In genomic region chr14:22089940-22090339, GRCh38 we compare ENCODE assay signal across 30 cellular contexts.
"Had no signal": no experiment of that assay in that cellular context is flagged by ENCODE, and none has a peak within 500 bp of the region (broad histone marks: within the 10 kb centered on the region; RNA-seq: fewer than 3 reads in every experiment).

No MANE protein-coding gene starts in this region.

- H3K27ac ChIP-seq: parathyroid adenoma, psoas muscle, SK-N-MC, thyroid gland had no signal

- H3K9me3 ChIP-seq: ascending aorta, psoas muscle, thyroid gland had no signal

- H3K4me1 Mint-ChIP-seq: brain, mesothelial cell of epicardium, naive B cell, neural crest cell had no signal

- H3K4me3 ChIP-seq: ascending aorta, psoas muscle, SK-N-MC, thyroid gland had no signal

- ATAC-seq: effector memory CD8-positive, alpha-beta T cell; psoas muscle had no signal

- H3K27ac Mint-ChIP-seq: activated CD4-positive, alpha-beta memory T cell treated with anti-CD3 and anti-CD28 coated beads for 36 hours; activated CD4-positive, alpha-beta T cell treated with anti-CD3 and anti-CD28 coated beads, Interleukin-2, amount 10 ng/mL, durations not matched to agents 24 days and 14 days; activated naive CD4-positive, alpha-beta T cell treated with anti-CD3 and anti-CD28 coated beads for 36 hours; activated naive CD8-positive, alpha-beta T cell treated with anti-CD3 and anti-CD28 coated beads, Interleukin-2, amount 10 ng/mL, durations not matched to agents 7 days and 5 days; activated T-helper 1 cell treated with anti-CD3 and anti-CD28 coated beads, Interleukin-12 subunit alpha, Interleukin-12 subunit beta, Interleukin-2, Interleukin-4 antibody, amounts not matched to agents 30 ng/mL and 10 ng/mL and 1 ng/mL, durations not matched to agents 14 hours and 24 hours and 36 hours; brain; effector memory CD8-positive, alpha-beta T cell; mesothelial cell of epicardium; naive B cell; T-helper 1 cell treated with Interleukin-12 subunit alpha and Interleukin-12 subunit beta and Interleukin-4 antibody, amounts not matched to agents 30 μg/mL and 1 μg/mL, for 36 hours had no signal

- H3K4me1 ChIP-seq: ascending aorta, parathyroid adenoma, psoas muscle, thyroid gland had no signal

- H3K27me3 Mint-ChIP-seq: activated CD4-positive, alpha-beta memory T cell treated with anti-CD3 and anti-CD28 coated beads for 36 hours; activated CD4-positive, alpha-beta T cell treated with anti-CD3 and anti-CD28 coated beads, Interleukin-2, amount 10 ng/mL, durations not matched to agents 24 days and 14 days; activated naive CD8-positive, alpha-beta T cell treated with anti-CD3 and anti-CD28 coated beads, Interleukin-2, amount 10 ng/mL, durations not matched to agents 7 days and 5 days; brain; effector memory CD8-positive, alpha-beta T cell had no signal

- DNase-seq: activated CD4-positive, alpha-beta memory T cell treated with anti-CD3 and anti-CD28 coated beads for 36 hours; activated CD4-positive, alpha-beta T cell treated with anti-CD3 and anti-CD28 coated beads, Interleukin-2, amount 10 ng/mL, durations not matched to agents 24 days and 14 days; activated CD4-positive, CD25-positive, alpha-beta regulatory T cell treated with anti-CD3 and anti-CD28 coated beads, Interleukin-2, amount 50 U/mL, for 72 hours; activated CD8-positive, alpha-beta memory T cell treated with anti-CD3 and anti-CD28 coated beads, Interleukin-2, amount 50 U/mL, for 4 hours; activated effector memory CD4-positive, alpha-beta T cell treated with anti-CD3 and anti-CD28 coated beads, Interleukin-2, amount 50 U/mL, for 16 hours; activated naive CD4-positive, alpha-beta T cell treated with anti-CD3 and anti-CD28 coated beads for 36 hours; activated naive CD8-positive, alpha-beta T cell treated with anti-CD3 and anti-CD28 coated beads, Interleukin-2, amount 10 ng/mL, durations not matched to agents 7 days and 5 days; activated T-cell treated with anti-CD3 and anti-CD28 coated beads, Interleukin-2, amount 50 U/mL, for 1 hour; caudate nucleus; cortex of kidney; effector memory CD8-positive, alpha-beta T cell; erythroblast; foreskin fibroblast; naive B cell; nucleus accumbens; psoas muscle; right cardiac atrium; stimulated activated CD4-positive, alpha-beta T cell treated with anti-CD3 and anti-CD28 coated beads, Interleukin-2, amount 100 ng/mL, for 48 hours; stimulated activated naive CD4-positive, alpha-beta T cell treated with Interleukin-2 at 50 U/mL for 16 hours; SW 1271; T-helper 9 cell; thyroid gland had no signal

- H3K36me3 ChIP-seq: ascending aorta, thyroid gland had no signal

- H3K36me3 Mint-ChIP-seq: activated CD4-positive, alpha-beta memory T cell treated with anti-CD3 and anti-CD28 coated beads for 36 hours; activated naive CD8-positive, alpha-beta T cell treated with anti-CD3 and anti-CD28 coated beads, Interleukin-2, amount 10 ng/mL, durations not matched to agents 7 days and 5 days; brain; mesothelial cell of epicardium; naive B cell had no signal

- H3K4me3 Mint-ChIP-seq: activated CD4-positive, alpha-beta memory T cell treated with anti-CD3 and anti-CD28 coated beads for 36 hours; activated CD4-positive, alpha-beta T cell treated with anti-CD3 and anti-CD28 coated beads, Interleukin-2, amount 10 ng/mL, durations not matched to agents 24 days and 14 days; activated naive CD4-positive, alpha-beta T cell treated with anti-CD3 and anti-CD28 coated beads for 36 hours; activated naive CD8-positive, alpha-beta T cell treated with anti-CD3 and anti-CD28 coated beads, Interleukin-2, amount 10 ng/mL, durations not matched to agents 7 days and 5 days; activated T-helper 1 cell treated with anti-CD3 and anti-CD28 coated beads, Interleukin-12 subunit alpha, Interleukin-12 subunit beta, Interleukin-2, Interleukin-4 antibody, amounts not matched to agents 30 ng/mL and 10 ng/mL and 1 ng/mL, durations not matched to agents 14 hours and 24 hours and 36 hours; brain; effector memory CD8-positive, alpha-beta T cell; mesothelial cell of epicardium; naive B cell; neural crest cell; T-helper 1 cell treated with Interleukin-12 subunit alpha and Interleukin-12 subunit beta and Interleukin-4 antibody, amounts not matched to agents 30 μg/mL and 1 μg/mL, for 36 hours had no signal

- H3K9me3 Mint-ChIP-seq: activated CD4-positive, alpha-beta memory T cell treated with anti-CD3 and anti-CD28 coated beads for 36 hours; activated CD4-positive, alpha-beta T cell treated with anti-CD3 and anti-CD28 coated beads, Interleukin-2, amount 10 ng/mL, durations not matched to agents 24 days and 14 days; activated naive CD4-positive, alpha-beta T cell treated with anti-CD3 and anti-CD28 coated beads for 36 hours; activated naive CD8-positive, alpha-beta T cell treated with anti-CD3 and anti-CD28 coated beads, Interleukin-2, amount 10 ng/mL, durations not matched to agents 7 days and 5 days; activated T-helper 1 cell treated with anti-CD3 and anti-CD28 coated beads, Interleukin-12 subunit alpha, Interleukin-12 subunit beta, Interleukin-2, Interleukin-4 antibody, amounts not matched to agents 30 ng/mL and 10 ng/mL and 1 ng/mL, durations not matched to agents 14 hours and 24 hours and 36 hours; brain; effector memory CD8-positive, alpha-beta T cell; mesothelial cell of epicardium; neural crest cell; T-helper 1 cell treated with Interleukin-12 subunit alpha and Interleukin-12 subunit beta and Interleukin-4 antibody, amounts not matched to agents 30 μg/mL and 1 μg/mL, for 36 hours had no signal

- H3K27me3 ChIP-seq: ascending aorta, thyroid gland had no signal
